In the genomic region with DNA sequence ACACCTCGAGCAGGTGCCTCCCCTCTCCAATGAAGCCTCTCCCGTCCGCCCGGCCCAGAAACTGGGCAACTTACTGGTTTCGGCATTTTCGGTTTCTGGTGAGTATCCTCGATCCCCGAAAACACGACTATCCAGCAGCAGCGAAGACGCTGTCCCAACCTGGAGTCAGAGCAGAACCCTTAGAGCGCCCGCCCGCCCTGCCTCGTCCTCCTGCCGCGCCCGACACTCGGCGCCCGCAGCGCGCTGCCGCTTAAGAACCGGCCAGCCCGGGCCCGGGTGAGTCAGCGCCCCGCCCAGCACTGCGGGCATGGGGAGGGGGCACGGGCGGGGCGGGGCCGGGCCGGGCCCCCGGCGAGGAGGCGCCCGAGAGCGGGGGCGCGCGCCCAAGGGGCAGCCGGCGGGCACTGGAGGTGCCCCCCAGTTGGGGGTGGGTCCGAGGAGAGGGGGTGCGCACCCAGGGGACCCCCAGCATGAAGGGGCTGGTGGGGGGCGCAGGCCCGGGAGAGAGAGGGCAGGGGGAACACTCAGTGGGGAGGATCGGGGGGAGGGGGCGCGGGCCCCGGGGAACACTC, we compare ENCODE assay signal across 1 cellular context.
A peak's percentile ranks its signal among the peaks of the same experiment; 100 is the strongest.
TF ChIP-seq lines count a peak whose summit lies in the region.

No MANE protein-coding gene starts in this region.

TF ChIP-seq in K562, 482 proteins besides CTCF, POLR2A, EP300 and RAD21 (continued from another document and continues in another):
- TF ChIP-seq MIER1 (IDR thresholded peaks at IDR 0.05; ENCODE audit: low read depth) (no peak), SLC30A9 (CRISPR knock-in tag; IDR thresholded peaks at IDR 0.05) (no peak), NR4A1 (CRISPR knock-in tag; IDR thresholded peaks at IDR 0.05) (no peak), NR4A1 (tag; IDR thresholded peaks at IDR 0.05) (no peak), SIN3B (IDR thresholded peaks at IDR 0.05; ENCODE audit: low read depth) (peak; percentile 21; the same call in 1 of the 2 replicates), ZBTB8A (IDR thresholded peaks at IDR 0.05; ENCODE audit: partially characterized antibody) (no peak), XRCC5 (IDR thresholded peaks at IDR 0.05; ENCODE audit: low read depth, low read length) (no peak), ZKSCAN1 (IDR thresholded peaks at IDR 0.05; ENCODE audit: low read depth, low read length) (no peak), L3MBTL2 (IDR thresholded peaks at IDR 0.05) (peak; percentile 71), MCM7 (IDR thresholded peaks at IDR 0.05) (no peak), SRSF1 (IDR thresholded peaks at IDR 0.05; ENCODE audit: low read depth, low read length) (no peak), FOSL1 (tag; conservative IDR thresholded peaks at IDR 0.05) (peak; percentile 93), TCF3 (CRISPR knock-in tag; IDR thresholded peaks at IDR 0.05) (no peak), MBD1 (CRISPR knock-in tag; IDR thresholded peaks at IDR 0.05) (no peak), ADNP (tag; IDR thresholded peaks at IDR 0.05) (no peak), SRSF7 (optimal IDR thresholded peaks at IDR 0.05; ENCODE audit: low read depth, low read length) (no peak), CTBP1 (IDR thresholded peaks at IDR 0.05; ENCODE audit: borderline replicate concordance) (peak; percentile 71; the same call in 1 of the 2 replicates), ZNF77 (CRISPR knock-in tag; IDR thresholded peaks at IDR 0.05) (no peak), BCLAF1 (IDR thresholded peaks at IDR 0.05; ENCODE audit: borderline replicate concordance in 1 of 2, control insufficient read depth in 1 of 2, low read depth in 2 of 2, low read length in 1 of 2) (no peak), ZFP1 (CRISPR knock-in tag; IDR thresholded peaks at IDR 0.05) (no peak), RFX1 (IDR thresholded peaks at IDR 0.05) (no peak), NFYB (IDR thresholded peaks at IDR 0.05; ENCODE audit: extremely low read depth, insufficient read length) (no peak), ZNF124 (CRISPR knock-in tag; IDR thresholded peaks at IDR 0.05) (no peak), ZNF354B (CRISPR knock-in tag; IDR thresholded peaks at IDR 0.05) (no peak), HINFP (tag; conservative IDR thresholded peaks at IDR 0.05; ENCODE audit: low read depth) (no peak), POU5F1 (IDR thresholded peaks at IDR 0.05; ENCODE audit: borderline replicate concordance, low read depth, low read length, partially characterized antibody) (no peak), ZNF3 (CRISPR knock-in tag; IDR thresholded peaks at IDR 0.05) (no peak), ZNF431 (CRISPR knock-in tag; IDR thresholded peaks at IDR 0.05) (no peak), DACH1 (IDR thresholded peaks at IDR 0.05; ENCODE audit: partially characterized antibody) (no peak), SMARCA4 (IDR thresholded peaks at IDR 0.05) (no peak), HMGN3 (IDR thresholded peaks at IDR 0.05; ENCODE audit: borderline replicate concordance, extremely low read depth, insufficient read length, low read depth, low read length) (peak; percentile 61), ZC3H11A (IDR thresholded peaks at IDR 0.05; ENCODE audit: low read depth, low read length) (no peak), TFAM (CRISPR knock-in tag; conservative IDR thresholded peaks at IDR 0.05) (no peak), FOXK2 (conservative IDR thresholded peaks at IDR 0.05 in 1 of 2, IDR thresholded peaks at IDR 0.05 in 1 of 2; ENCODE audit: low read depth in 2 of 2) (no peak), CREB5 (CRISPR knock-in tag; IDR thresholded peaks at IDR 0.05) (no peak), NFIX (CRISPR knock-in tag; IDR thresholded peaks at IDR 0.05; ENCODE audit: low read depth) (no peak), ZNF717 (CRISPR knock-in tag; IDR thresholded peaks at IDR 0.05) (no peak)
- TF ChIP-seq, protein P1, sequence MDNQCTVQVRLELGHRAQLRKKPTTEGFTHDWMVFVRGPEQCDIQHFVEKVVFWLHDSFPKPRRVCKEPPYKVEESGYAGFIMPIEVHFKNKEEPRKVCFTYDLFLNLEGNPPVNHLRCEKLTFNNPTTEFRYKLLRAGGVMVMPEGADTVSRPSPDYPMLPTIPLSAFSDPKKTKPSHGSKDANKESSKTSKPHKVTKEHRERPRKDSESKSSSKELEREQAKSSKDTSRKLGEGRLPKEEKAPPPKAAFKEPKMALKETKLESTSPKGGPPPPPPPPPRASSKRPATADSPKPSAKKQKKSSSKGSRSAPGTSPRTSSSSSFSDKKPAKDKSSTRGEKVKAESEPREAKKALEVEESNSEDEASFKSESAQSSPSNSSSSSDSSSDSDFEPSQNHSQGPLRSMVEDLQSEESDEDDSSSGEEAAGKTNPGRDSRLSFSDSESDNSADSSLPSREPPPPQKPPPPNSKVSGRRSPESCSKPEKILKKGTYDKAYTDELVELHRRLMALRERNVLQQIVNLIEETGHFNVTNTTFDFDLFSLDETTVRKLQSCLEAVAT (IDR thresholded peaks at IDR 0.05): no peak; a peak in 2 of 4 replicates
- TF ChIP-seq, protein P2, sequence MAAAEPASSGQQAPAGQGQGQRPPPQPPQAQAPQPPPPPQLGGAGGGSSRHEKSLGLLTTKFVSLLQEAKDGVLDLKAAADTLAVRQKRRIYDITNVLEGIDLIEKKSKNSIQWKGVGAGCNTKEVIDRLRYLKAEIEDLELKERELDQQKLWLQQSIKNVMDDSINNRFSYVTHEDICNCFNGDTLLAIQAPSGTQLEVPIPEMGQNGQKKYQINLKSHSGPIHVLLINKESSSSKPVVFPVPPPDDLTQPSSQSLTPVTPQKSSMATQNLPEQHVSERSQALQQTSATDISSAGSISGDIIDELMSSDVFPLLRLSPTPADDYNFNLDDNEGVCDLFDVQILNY (CRISPR knock-in tag; IDR thresholded peaks at IDR 0.05): no peak
- TF ChIP-seq, protein P3, sequence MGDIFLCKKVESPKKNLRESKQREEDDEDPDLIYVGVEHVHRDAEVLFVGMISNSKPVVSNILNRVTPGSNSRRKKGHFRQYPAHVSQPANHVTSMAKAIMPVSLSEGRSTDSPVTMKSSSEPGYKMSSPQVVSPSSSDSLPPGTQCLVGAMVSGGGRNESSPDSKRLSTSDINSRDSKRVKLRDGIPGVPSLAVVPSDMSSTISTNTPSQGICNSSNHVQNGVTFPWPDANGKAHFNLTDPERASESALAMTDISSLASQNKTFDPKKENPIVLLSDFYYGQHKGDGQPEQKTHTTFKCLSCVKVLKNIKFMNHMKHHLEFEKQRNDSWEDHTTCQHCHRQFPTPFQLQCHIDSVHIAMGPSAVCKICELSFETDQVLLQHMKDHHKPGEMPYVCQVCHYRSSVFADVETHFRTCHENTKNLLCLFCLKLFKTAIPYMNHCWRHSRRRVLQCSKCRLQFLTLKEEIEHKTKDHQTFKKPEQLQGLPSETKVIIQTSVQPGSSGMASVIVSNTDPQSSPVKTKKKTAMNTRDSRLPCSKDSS (IDR thresholded peaks at IDR 0.05; ENCODE audit: low read depth, partially characterized antibody): no peak
- TF ChIP-seq, protein P4, sequence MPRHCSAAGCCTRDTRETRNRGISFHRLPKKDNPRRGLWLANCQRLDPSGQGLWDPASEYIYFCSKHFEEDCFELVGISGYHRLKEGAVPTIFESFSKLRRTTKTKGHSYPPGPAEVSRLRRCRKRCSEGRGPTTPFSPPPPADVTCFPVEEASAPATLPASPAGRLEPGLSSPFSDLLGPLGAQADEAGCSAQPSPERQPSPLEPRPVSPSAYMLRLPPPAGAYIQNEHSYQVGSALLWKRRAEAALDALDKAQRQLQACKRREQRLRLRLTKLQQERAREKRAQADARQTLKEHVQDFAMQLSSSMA (CRISPR knock-in tag; IDR thresholded peaks at IDR 0.05): no peak
- TF ChIP-seq, protein P5, sequence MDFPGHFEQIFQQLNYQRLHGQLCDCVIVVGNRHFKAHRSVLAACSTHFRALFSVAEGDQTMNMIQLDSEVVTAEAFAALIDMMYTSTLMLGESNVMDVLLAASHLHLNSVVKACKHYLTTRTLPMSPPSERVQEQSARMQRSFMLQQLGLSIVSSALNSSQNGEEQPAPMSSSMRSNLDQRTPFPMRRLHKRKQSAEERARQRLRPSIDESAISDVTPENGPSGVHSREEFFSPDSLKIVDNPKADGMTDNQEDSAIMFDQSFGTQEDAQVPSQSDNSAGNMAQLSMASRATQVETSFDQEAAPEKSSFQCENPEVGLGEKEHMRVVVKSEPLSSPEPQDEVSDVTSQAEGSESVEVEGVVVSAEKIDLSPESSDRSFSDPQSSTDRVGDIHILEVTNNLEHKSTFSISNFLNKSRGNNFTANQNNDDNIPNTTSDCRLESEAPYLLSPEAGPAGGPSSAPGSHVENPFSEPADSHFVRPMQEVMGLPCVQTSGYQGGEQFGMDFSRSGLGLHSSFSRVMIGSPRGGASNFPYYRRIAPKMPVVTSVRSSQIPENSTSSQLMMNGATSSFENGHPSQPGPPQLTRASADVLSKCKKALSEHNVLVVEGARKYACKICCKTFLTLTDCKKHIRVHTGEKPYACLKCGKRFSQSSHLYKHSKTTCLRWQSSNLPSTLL (IDR thresholded peaks at IDR 0.05): no peak
- TF ChIP-seq, protein P6, sequence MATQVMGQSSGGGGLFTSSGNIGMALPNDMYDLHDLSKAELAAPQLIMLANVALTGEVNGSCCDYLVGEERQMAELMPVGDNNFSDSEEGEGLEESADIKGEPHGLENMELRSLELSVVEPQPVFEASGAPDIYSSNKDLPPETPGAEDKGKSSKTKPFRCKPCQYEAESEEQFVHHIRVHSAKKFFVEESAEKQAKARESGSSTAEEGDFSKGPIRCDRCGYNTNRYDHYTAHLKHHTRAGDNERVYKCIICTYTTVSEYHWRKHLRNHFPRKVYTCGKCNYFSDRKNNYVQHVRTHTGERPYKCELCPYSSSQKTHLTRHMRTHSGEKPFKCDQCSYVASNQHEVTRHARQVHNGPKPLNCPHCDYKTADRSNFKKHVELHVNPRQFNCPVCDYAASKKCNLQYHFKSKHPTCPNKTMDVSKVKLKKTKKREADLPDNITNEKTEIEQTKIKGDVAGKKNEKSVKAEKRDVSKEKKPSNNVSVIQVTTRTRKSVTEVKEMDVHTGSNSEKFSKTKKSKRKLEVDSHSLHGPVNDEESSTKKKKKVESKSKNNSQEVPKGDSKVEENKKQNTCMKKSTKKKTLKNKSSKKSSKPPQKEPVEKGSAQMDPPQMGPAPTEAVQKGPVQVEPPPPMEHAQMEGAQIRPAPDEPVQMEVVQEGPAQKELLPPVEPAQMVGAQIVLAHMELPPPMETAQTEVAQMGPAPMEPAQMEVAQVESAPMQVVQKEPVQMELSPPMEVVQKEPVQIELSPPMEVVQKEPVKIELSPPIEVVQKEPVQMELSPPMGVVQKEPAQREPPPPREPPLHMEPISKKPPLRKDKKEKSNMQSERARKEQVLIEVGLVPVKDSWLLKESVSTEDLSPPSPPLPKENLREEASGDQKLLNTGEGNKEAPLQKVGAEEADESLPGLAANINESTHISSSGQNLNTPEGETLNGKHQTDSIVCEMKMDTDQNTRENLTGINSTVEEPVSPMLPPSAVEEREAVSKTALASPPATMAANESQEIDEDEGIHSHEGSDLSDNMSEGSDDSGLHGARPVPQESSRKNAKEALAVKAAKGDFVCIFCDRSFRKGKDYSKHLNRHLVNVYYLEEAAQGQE (CRISPR knock-in tag; IDR thresholded peaks at IDR 0.05; ENCODE audit: low read depth): no peak
